ENCODE assay signal across 28 cellular contexts in the genomic region with DNA sequence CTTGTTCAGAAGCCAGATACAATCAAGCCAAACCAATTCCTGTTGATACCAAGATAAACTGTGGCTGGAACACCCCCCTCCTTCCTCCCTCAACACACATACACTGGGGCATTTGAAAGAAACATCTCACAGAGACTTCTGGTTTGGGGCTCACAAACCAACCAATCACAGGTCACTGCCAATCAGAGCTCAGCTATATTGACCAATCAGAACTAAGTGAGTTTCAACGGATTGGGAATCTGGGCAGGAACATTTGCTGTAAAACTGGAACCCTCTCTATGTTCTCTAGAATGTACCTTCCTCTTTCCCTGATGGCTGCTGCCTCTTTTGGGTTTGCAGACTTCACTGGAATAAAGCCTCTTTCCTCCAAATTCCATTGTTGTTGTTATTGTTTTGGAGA.
"Had no signal": no experiment of that assay in that cellular context is flagged by ENCODE, and none has a peak within 500 bp of the region (broad histone marks: within the 10 kb centered on the region; RNA-seq: fewer than 3 reads in every experiment).

No MANE protein-coding gene starts in this region.

- ATAC-seq: naive thymus-derived CD8-positive, alpha-beta T cell; natural killer cell treated with Interleukin-12 subunit alpha and Interleukin-12 subunit beta and Interleukin-15 and Interleukin-18, amount 100 ng/mL, for 72 hours; psoas muscle; right cardiac atrium; right lobe of liver; stimulated activated effector memory CD8-positive, alpha-beta T cell treated with anti-CD3 and anti-CD28 coated beads, Interleukin-12 subunit alpha, Interleukin-12 subunit beta, amount 100 ng/mL, for 72 hours; stimulated activated naive B cell treated with anti-CD40 and anti-IgM and Interleukin-4, amounts not matched to agents 10 μg/mL and 1 μg/mL and 100 μg/mL, for 72 hours had no signal

- H3K4me3 Mint-ChIP-seq: naive thymus-derived CD8-positive, alpha-beta T cell; natural killer cell treated with Interleukin-12 subunit alpha and Interleukin-12 subunit beta and Interleukin-15 and Interleukin-18, amount 100 ng/mL, for 72 hours; nephron progenitor cell; neural crest cell; stimulated activated effector memory CD8-positive, alpha-beta T cell treated with anti-CD3 and anti-CD28 coated beads, Interleukin-12 subunit alpha, Interleukin-12 subunit beta, amount 100 ng/mL, for 72 hours; stimulated activated naive B cell treated with anti-CD40 and anti-IgM and Interleukin-4, amounts not matched to agents 10 μg/mL and 1 μg/mL and 100 μg/mL, for 72 hours; stimulated activated naive CD8-positive, alpha-beta T cell treated with anti-CD3 and anti-CD28 coated beads, Interleukin-15, Interleukin-2, amounts not matched to agents 100 ng/mL and 50 ng/mL, for 24 hours; type B pancreatic cell had no signal

- H3K27me3 ChIP-seq: ovary, right lobe of liver, sigmoid colon, stomach, tibial artery, transverse colon, upper lobe of right lung, uterus had no signal

- H3K4me1 ChIP-seq: parathyroid adenoma, psoas muscle, right lobe of liver, sigmoid colon, stomach, transverse colon, upper lobe of right lung, uterus had no signal

- H3K79me2 ChIP-seq: parathyroid adenoma had no signal

- H3K36me3 Mint-ChIP-seq: naive thymus-derived CD8-positive, alpha-beta T cell; natural killer cell treated with Interleukin-12 subunit alpha and Interleukin-12 subunit beta and Interleukin-15 and Interleukin-18, amount 100 ng/mL, for 72 hours; stimulated activated effector memory CD8-positive, alpha-beta T cell treated with anti-CD3 and anti-CD28 coated beads, Interleukin-12 subunit alpha, Interleukin-12 subunit beta, amount 100 ng/mL, for 72 hours; stimulated activated naive B cell treated with anti-CD40 and anti-IgM and Interleukin-4, amounts not matched to agents 10 μg/mL and 1 μg/mL and 100 μg/mL, for 72 hours; type B pancreatic cell had no signal

- DNase-seq: naive thymus-derived CD8-positive, alpha-beta T cell; nephron progenitor cell; occipital lobe; ovary; posterior cingulate gyrus; psoas muscle; right cardiac atrium; right lobe of liver; sigmoid colon; small intestine; stimulated activated CD4-positive, alpha-beta T cell treated with anti-CD3 and anti-CD28 coated beads, Interleukin-15, amount 100 ng/mL, for 24 hours; stimulated activated CD4-positive, alpha-beta T cell treated with anti-CD3 and anti-CD28 coated beads, Interleukin-2, amount 100 ng/mL, for 24 hours; stimulated activated CD4-positive, alpha-beta T cell treated with anti-CD3 and anti-CD28 coated beads, Interleukin-2, amount 100 ng/mL, for 48 hours; stimulated activated CD4-positive, alpha-beta T cell treated with anti-CD3 and anti-CD28 coated beads, Interleukin-4, amount 100 ng/mL, for 24 hours; stimulated activated naive B cell treated with anti-CD40 and anti-IgM and Interleukin-4, amounts not matched to agents 10 μg/mL and 1 μg/mL and 100 μg/mL, for 72 hours; stimulated activated naive CD4-positive, alpha-beta T cell treated with Interleukin-2 at 50 U/mL for 16 hours; stomach; tibial artery; transverse colon; upper lobe of right lung; uterus had no signal

- H2AFZ ChIP-seq: parathyroid adenoma had no signal

- H3K4me3 ChIP-seq: ovary, psoas muscle, right lobe of liver, sigmoid colon, stomach, tibial artery, transverse colon, upper lobe of right lung, uterus had no signal

- H3K36me3 ChIP-seq: ovary, right lobe of liver, sigmoid colon, stomach, tibial artery, transverse colon, upper lobe of right lung, uterus had no signal

- H3K27ac Mint-ChIP-seq: naive thymus-derived CD8-positive, alpha-beta T cell; natural killer cell treated with Interleukin-12 subunit alpha and Interleukin-12 subunit beta and Interleukin-15 and Interleukin-18, amount 100 ng/mL, for 72 hours; nephron progenitor cell; stimulated activated effector memory CD8-positive, alpha-beta T cell treated with anti-CD3 and anti-CD28 coated beads, Interleukin-12 subunit alpha, Interleukin-12 subunit beta, amount 100 ng/mL, for 72 hours; stimulated activated naive B cell treated with anti-CD40 and anti-IgM and Interleukin-4, amounts not matched to agents 10 μg/mL and 1 μg/mL and 100 μg/mL, for 72 hours; stimulated activated naive CD8-positive, alpha-beta T cell treated with anti-CD3 and anti-CD28 coated beads, Interleukin-15, Interleukin-2, amounts not matched to agents 100 ng/mL and 50 ng/mL, for 24 hours; type B pancreatic cell had no signal

- H3K27ac ChIP-seq: ovary, parathyroid adenoma, psoas muscle, right lobe of liver, sigmoid colon, stomach, tibial artery, transverse colon, upper lobe of right lung, uterus had no signal

- H3K9me3 ChIP-seq: ovary, psoas muscle, right lobe of liver, sigmoid colon, stomach, tibial artery, transverse colon, upper lobe of right lung, uterus had no signal

- H3K4me1 Mint-ChIP-seq: naive thymus-derived CD8-positive, alpha-beta T cell; nephron progenitor cell; stimulated activated effector memory CD8-positive, alpha-beta T cell treated with anti-CD3 and anti-CD28 coated beads, Interleukin-12 subunit alpha, Interleukin-12 subunit beta, amount 100 ng/mL, for 72 hours; stimulated activated naive B cell treated with anti-CD40 and anti-IgM and Interleukin-4, amounts not matched to agents 10 μg/mL and 1 μg/mL and 100 μg/mL, for 72 hours had no signal

- H3K9ac ChIP-seq: parathyroid adenoma had no signal

- H3K9me3 Mint-ChIP-seq: nephron progenitor cell; neural crest cell; stimulated activated naive B cell treated with anti-CD40 and anti-IgM and Interleukin-4, amounts not matched to agents 10 μg/mL and 1 μg/mL and 100 μg/mL, for 72 hours; type B pancreatic cell had no signal

- H3K27me3 Mint-ChIP-seq: naive thymus-derived CD8-positive, alpha-beta T cell; natural killer cell treated with Interleukin-12 subunit alpha and Interleukin-12 subunit beta and Interleukin-15 and Interleukin-18, amount 100 ng/mL, for 72 hours; progenitor cell of endocrine pancreas; stimulated activated naive B cell treated with anti-CD40 and anti-IgM and Interleukin-4, amounts not matched to agents 10 μg/mL and 1 μg/mL and 100 μg/mL, for 72 hours; stimulated activated naive CD8-positive, alpha-beta T cell treated with anti-CD3 and anti-CD28 coated beads, Interleukin-15, Interleukin-2, amounts not matched to agents 100 ng/mL and 50 ng/mL, for 24 hours; type B pancreatic cell had no signal

- FAIRE-seq: small intestine had no signal
